In the genomic region with DNA sequence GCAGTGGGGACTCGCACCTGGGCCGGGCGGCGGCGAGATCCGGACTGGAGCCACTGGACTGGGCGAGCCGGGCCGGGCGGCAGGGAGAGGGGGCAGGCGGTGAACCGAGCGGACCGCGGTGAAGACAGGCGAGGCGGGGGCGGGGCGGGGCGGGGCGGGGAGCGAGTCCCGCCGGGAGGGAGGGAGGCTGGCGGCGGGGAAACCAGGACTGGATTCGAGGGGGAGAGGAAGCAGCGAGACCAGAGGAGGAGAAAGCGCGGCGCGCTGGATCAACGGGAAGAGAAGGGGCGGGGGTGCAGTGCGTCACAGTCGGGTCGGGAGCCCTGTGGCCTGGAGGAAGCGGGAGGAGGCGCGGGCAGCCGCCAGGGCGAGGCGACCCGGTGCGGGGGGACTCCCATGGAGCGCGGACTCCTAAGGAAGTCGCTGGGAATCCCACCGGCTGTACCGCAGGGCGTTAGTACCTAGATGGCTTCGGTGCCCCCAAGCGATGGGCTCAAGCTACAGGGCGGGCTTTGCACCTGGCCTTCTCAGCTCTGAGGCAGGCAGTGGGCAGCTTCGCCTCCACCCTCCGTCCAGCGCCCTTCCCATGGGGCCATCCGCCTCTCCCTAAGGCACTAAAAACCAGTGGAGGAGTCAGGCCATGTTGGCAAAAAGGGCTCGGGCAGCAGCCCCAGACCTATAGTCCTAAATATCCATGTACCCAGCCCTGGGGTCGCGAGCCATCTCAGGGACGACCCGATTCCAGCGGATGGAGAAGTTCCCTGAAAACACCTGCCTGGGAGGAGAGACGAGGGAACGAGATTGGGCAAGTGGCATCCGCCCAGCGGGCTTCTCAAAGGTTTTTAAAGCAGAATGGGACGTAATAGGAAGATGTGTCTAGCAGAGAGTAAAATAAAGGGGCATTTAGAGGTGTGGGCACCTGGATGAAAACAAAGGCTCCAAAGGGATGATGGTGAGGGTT, we compare ENCODE assay signal across 8 cellular contexts. TPM values are rescaled to one million over a fixed set of nuclear protein-coding genes. Genes with fewer than 3 reads are reported as not detected.
DNase-seq lines count a peak whose midpoint lies in the region; ATAC-seq and TF ChIP-seq lines count a peak whose summit lies in the region.

A gene (minus strand): TSS at position 126 of the 961 bp plus-strand sequence. CDS start 233 bp downstream, outside the sequence.

- peaks cover 19% of the 10 kb centered on the region for H3K27me3 Mint-ChIP-seq in activated CD4-positive, alpha-beta T cell treated with anti-CD3 and anti-CD28 coated beads for 36 hours
- peaks cover 27% of the 10 kb centered on the region for H3K27me3 Mint-ChIP-seq in activated B cell treated with CpG ODN at 0.5 μM for 24 hours
- H3K27me3 Mint-ChIP-seq in naive thymus-derived CD4-positive, alpha-beta T cell = peaks cover 6 to 43% (median 12%) of the 10 kb centered on the region in 5 donors

- H3K4me1 ChIP-seq in naive thymus-derived CD4-positive, alpha-beta T cell (ENCODE audit: control insufficient read depth in 2 of 2, insufficient read depth in 2 of 2, low read length in 2 of 2) = peaks cover 40 to 41% of the 10 kb centered on the region in 2 donors
- peaks cover 13% of the 10 kb centered on the region for H3K4me1 ChIP-seq in vagina

- H3K36me3 Mint-ChIP-seq in activated CD4-positive, alpha-beta T cell treated with anti-CD3 and anti-CD28 coated beads for 36 hours (ENCODE audit: low read depth) = no peaks in the 10 kb centered on the region
- no peaks in the 10 kb centered on the region for H3K36me3 Mint-ChIP-seq in activated B cell treated with CpG ODN at 0.5 μM for 24 hours (ENCODE audit: low read depth)
- peaks cover 0 to 4% (median 0%) of the 10 kb centered on the region in 5 donors for H3K36me3 Mint-ChIP-seq in naive thymus-derived CD4-positive, alpha-beta T cell

- TF ChIP-seq CTCF in activated B cell treated with CpG ODN at 0.5 μM for 24 hours (IDR thresholded peaks at IDR 0.05) (no peak), fibroblast of pulmonary artery (IDR thresholded peaks at IDR 0.05; ENCODE audit: low read length, missing control alignments) (no peak), vagina (IDR thresholded peaks at IDR 0.05) (no peak)

- TF ChIP-seq POLR2A in vagina (IDR thresholded peaks at IDR 0.05) = no peak

- peaks cover 32% of the 10 kb centered on the region for H3K4me1 Mint-ChIP-seq in activated CD4-positive, alpha-beta T cell treated with anti-CD3 and anti-CD28 coated beads for 36 hours
- H3K4me1 Mint-ChIP-seq in activated B cell treated with CpG ODN at 0.5 μM for 24 hours = peaks cover 31% of the 10 kb centered on the region
- H3K4me1 Mint-ChIP-seq in naive thymus-derived CD4-positive, alpha-beta T cell = peaks cover 28 to 38% (median 35%) of the 10 kb centered on the region in 7 donors

- ATAC-seq in activated CD4-positive, alpha-beta T cell treated with anti-CD3 and anti-CD28 coated beads for 36 hours = peak; percentile 42
- no peak for ATAC-seq in activated B cell treated with CpG ODN at 0.5 μM for 24 hours (ENCODE audit: low read depth)
- peak; percentile 36 for ATAC-seq in naive thymus-derived CD4-positive, alpha-beta T cell
- ATAC-seq in HG02973 (IDR thresholded peaks at IDR 0.05; ENCODE audit: unreplicated experiment) = no peak

- no peak within 1 kb of the TSS for H3K27ac ChIP-seq in naive thymus-derived CD4-positive, alpha-beta T cell (ENCODE audit: low read depth, low read length)
- H3K27ac ChIP-seq in vagina = no peak within 1 kb of the TSS

- H3K4me3 ChIP-seq in fibroblast of pulmonary artery (replicated peaks; ENCODE audit: low read depth, low read length) (peak within 1 kb of the TSS; percentile 34), vagina (peak within 1 kb of the TSS; percentile 45 to 58)
- H3K4me3 ChIP-seq in naive thymus-derived CD4-positive, alpha-beta T cell (ENCODE audit: low read length) = peak within 1 kb of the TSS; percentile 41

- no peak within 1 kb of the TSS for H3K27ac Mint-ChIP-seq in activated CD4-positive, alpha-beta T cell treated with anti-CD3 and anti-CD28 coated beads for 36 hours
- no peak within 1 kb of the TSS for H3K27ac Mint-ChIP-seq in activated B cell treated with CpG ODN at 0.5 μM for 24 hours
- peak within 1 kb of the TSS in 2 of 9 donors; percentile 18 to 38 for H3K27ac Mint-ChIP-seq in naive thymus-derived CD4-positive, alpha-beta T cell

- peaks cover 0 to 10% of the 10 kb centered on the region in 2 donors for H3K27me3 ChIP-seq in naive thymus-derived CD4-positive, alpha-beta T cell (ENCODE audit: control insufficient read depth in 2 of 2, insufficient read depth in 2 of 2, low read length in 2 of 2)
- no peaks in the 10 kb centered on the region for H3K27me3 ChIP-seq in vagina

- H3K9me3 ChIP-seq in naive thymus-derived CD4-positive, alpha-beta T cell (ENCODE audit: control insufficient read depth in 2 of 3, low read length in 3 of 3) = no peaks in the 10 kb centered on the region
- no peaks in the 10 kb centered on the region for H3K9me3 ChIP-seq in vagina

- POLR2A ChIA-PET in activated CD4-positive, alpha-beta T cell treated with anti-CD3 and anti-CD28 coated beads for 36 hours (lab: Charles Lee) = no interaction called here
- POLR2A ChIA-PET in activated B cell treated with CpG ODN at 0.5 μM for 24 hours (lab: Charles Lee) = no interaction called here
- POLR2A ChIA-PET in naive thymus-derived CD4-positive, alpha-beta T cell (lab: Charles Lee) = no interaction called here

- CTCF ChIA-PET in activated CD4-positive, alpha-beta T cell treated with anti-CD3 and anti-CD28 coated beads for 36 hours (lab: Charles Lee) = no interaction called here
- CTCF ChIA-PET in activated B cell treated with CpG ODN at 0.5 μM for 24 hours (lab: Charles Lee) = no interaction called here
- CTCF ChIA-PET in naive thymus-derived CD4-positive, alpha-beta T cell (lab: Charles Lee) = interaction anchor here (1.1 kb wide), 1 partner anchor 50 kb away, joined by 4 read pairs; no protein-coding TSS in a partner anchor

- H3K36me3 ChIP-seq in naive thymus-derived CD4-positive, alpha-beta T cell (ENCODE audit: control insufficient read depth in 2 of 3, insufficient read depth in 3 of 3, low read length in 3 of 3) = no peaks in the 10 kb centered on the region
- H3K36me3 ChIP-seq in vagina = no peaks in the 10 kb centered on the region

- peak within 1 kb of the TSS; percentile 61 for H3K4me3 Mint-ChIP-seq in activated CD4-positive, alpha-beta T cell treated with anti-CD3 and anti-CD28 coated beads for 36 hours
- H3K4me3 Mint-ChIP-seq in activated B cell treated with CpG ODN at 0.5 μM for 24 hours = peak within 1 kb of the TSS; percentile 35
- H3K4me3 Mint-ChIP-seq in naive thymus-derived CD4-positive, alpha-beta T cell = peak within 1 kb of the TSS; percentile 52 to 83 (median 72)

- H3K9me3 Mint-ChIP-seq in activated CD4-positive, alpha-beta T cell treated with anti-CD3 and anti-CD28 coated beads for 36 hours (ENCODE audit: low read depth) = no peaks in the 10 kb centered on the region
- H3K9me3 Mint-ChIP-seq in activated B cell treated with CpG ODN at 0.5 μM for 24 hours = no peaks in the 10 kb centered on the region
- peaks cover 0 to 2% (median 0%) of the 10 kb centered on the region in 11 donors for H3K9me3 Mint-ChIP-seq in naive thymus-derived CD4-positive, alpha-beta T cell

- intact Hi-C loops in activated CD4-positive, alpha-beta T cell treated with anti-CD3 and anti-CD28 coated beads for 36 hours (cut with DNase I, micrococcal nuclease) = loop anchor here in 1 of 2 experiments (5.0 kb wide), 1 partner anchor 36 kb away; a partner anchor contains a TSS
- intact Hi-C loops in activated B cell treated with CpG ODN at 0.5 μM for 24 hours (cut with micrococcal nuclease) (no loop called here), vagina (cut with DNase I) (no loop called here)
- intact Hi-C loops in naive thymus-derived CD4-positive, alpha-beta T cell (cut with micrococcal nuclease) = no loop called here

- DNase-seq in activated CD4-positive, alpha-beta T cell treated with anti-CD3 and anti-CD28 coated beads for 36 hours = peak; percentile 65
- DNase-seq in activated CD4-positive, alpha-beta T cell treated with anti-CD3 and anti-CD28 coated beads, Interleukin-2, amount 50 U/mL, for 4 hours = no peak
- DNase-seq in NCI-H2029 (lab: John Stamatoyannopoulos, UW) (peak; percentile 78), activated B cell treated with CpG ODN at 0.5 μM for 24 hours (no peak), fibroblast of pulmonary artery (ENCODE audit: low read depth) (peak; percentile 47), vagina (ENCODE audit: extremely low spot score in 2 of 2) (no peak)
- DNase-seq in naive thymus-derived CD4-positive, alpha-beta T cell = peak in 1 of 9 donors; percentile 29

RNA-seq across cellular contexts. Expression of the gene that starts here (rescaled TPM):
- total RNA-seq in activated CD4-positive, alpha-beta T cell treated with anti-CD3 and anti-CD28 coated beads for 36 hours = under 1 TPM; 0.14 to 0.19 TPM
- total RNA-seq in activated B cell treated with CpG ODN at 0.5 μM for 24 hours = 0.16 and 0.17 TPM in 2 replicates
- total RNA-seq in naive thymus-derived CD4-positive, alpha-beta T cell = 1 to 10 TPM in 1 of 5 experiments, under 1 TPM in 4; 0.13 to 2.6 (median 0.24) TPM
- polyA plus RNA-seq in naive thymus-derived CD4-positive, alpha-beta T cell = not detected
- not detected for total RNA-seq in vagina

Comparison
In these comparisons a context has a peak if more than half of its experiments do, and no peak if none do; other contexts are left out.
1. Peak in DNase-seq and ATAC-seq in activated CD4-positive, alpha-beta T cell treated with anti-CD3 and anti-CD28 coated beads for 36 hours; RNA of the gene not detected or under 1 TPM.
2. DNase-seq: peak in NCI-H2029 (single experiment) and fibroblast of pulmonary artery (single experiment); none in activated CD4-positive, alpha-beta T cell treated with anti-CD3 and anti-CD28 coated beads, Interleukin-2, amount 50 U/mL, for 4 hours (0 of 2), activated B cell treated with CpG ODN at 0.5 μM for 24 hours (single experiment) and vagina (0 of 2).
3. Peak in every context shown above with its lines, with median percentiles within 50 percentile points of each other: H3K4me3 Mint-ChIP-seq and H3K4me3 ChIP-seq.